Comparison of ENCODE assay signal across 9 cellular contexts in the genomic region with DNA sequence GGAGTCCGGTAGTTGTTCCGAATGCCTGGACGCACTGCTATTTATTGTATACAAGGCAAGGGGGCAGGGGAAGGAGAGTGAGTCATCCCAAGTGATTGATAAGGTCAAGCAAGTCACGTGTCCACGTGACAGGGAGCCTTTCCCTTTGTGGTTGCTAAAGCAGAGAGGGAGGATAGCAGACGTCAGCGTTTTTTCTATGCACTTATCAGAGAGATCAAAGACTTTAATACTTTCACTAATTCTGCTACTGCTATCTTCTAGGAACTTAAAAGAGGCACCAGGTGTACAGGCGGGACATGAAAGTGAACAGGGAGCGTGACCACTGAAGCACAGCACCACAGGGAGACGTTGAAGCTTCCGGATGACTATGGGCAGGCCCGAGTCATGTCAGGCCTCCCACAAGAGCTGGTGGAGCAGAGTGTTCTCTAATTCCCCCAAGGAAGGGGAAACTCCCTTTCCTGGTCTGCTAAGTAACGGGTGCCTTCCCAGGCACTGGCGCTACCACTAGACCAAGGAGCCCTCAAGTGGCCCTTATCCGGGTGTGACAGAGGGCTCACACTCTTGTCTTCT. TPM values are rescaled to one million over a fixed set of nuclear protein-coding genes. Genes with fewer than 3 reads are reported as not detected.
A peak's percentile ranks its signal among the peaks of the same experiment; 100 is the strongest.
DNase-seq lines count a peak whose midpoint lies in the region; ATAC-seq and TF ChIP-seq lines count a peak whose summit lies in the region.
"Not testable (repeated sequence)": the region's sequence is repeated elsewhere in the genome, so short reads cannot be mapped to it uniquely, and the experiment has no call there.
"Had no signal": no experiment of that assay in that cellular context is flagged by ENCODE, and none has a peak within 500 bp of the region (broad histone marks: within the 10 kb centered on the region; RNA-seq: fewer than 3 reads in every experiment).

No MANE protein-coding gene starts in this region.

- peak; percentile 50 for DNase-seq in COLO829 (ENCODE audit: low spot score)
- peak; percentile 93 for DNase-seq in KBM-7
- DNase-seq in Peyer's patch = peak in 2 of 3 donors; percentile 68 to 90
- DNase-seq in activated CD4-positive, alpha-beta T cell treated with anti-CD3 and anti-CD28 coated beads for 36 hours = peak; percentile 43
- not testable (repeated sequence) for DNase-seq in activated naive CD8-positive, alpha-beta T cell treated with anti-CD3 and anti-CD28 coated beads, Interleukin-2, amount 50 U/mL, for 24 hours
- peak; percentile 48 for DNase-seq in glomerular visceral epithelial cell (ENCODE audit: extremely low spot score)
- DNase-seq in mucosa of gallbladder (ENCODE audit: low spot score) = peak; percentile 75
- peak; percentile 11 for DNase-seq in stimulated activated naive CD4-positive, alpha-beta T cell treated with Interleukin-2 at 50 U/mL for 16 hours (lab: John Stamatoyannopoulos, UW)

- TF ChIP-seq CTCF in Peyer's patch (IDR thresholded peaks at IDR 0.05) = not testable (repeated sequence)

- intact Hi-C loops in activated CD4-positive, alpha-beta T cell treated with anti-CD3 and anti-CD28 coated beads for 36 hours (cut with DNase I, micrococcal nuclease) = not testable (repeated sequence)

- not testable (repeated sequence) for H3K36me3 Mint-ChIP-seq in activated CD4-positive, alpha-beta T cell treated with anti-CD3 and anti-CD28 coated beads for 36 hours (ENCODE audit: low read depth); activated naive CD8-positive, alpha-beta T cell treated with anti-CD3 and anti-CD28 coated beads, Interleukin-2, amount 50 U/mL, for 24 hours (ENCODE audit: low read depth)

- H3K36me3 ChIP-seq in Peyer's patch = not testable (repeated sequence)

- ATAC-seq in activated CD4-positive, alpha-beta T cell treated with anti-CD3 and anti-CD28 coated beads for 36 hours = peak; percentile 74
- ATAC-seq in activated naive CD8-positive, alpha-beta T cell treated with anti-CD3 and anti-CD28 coated beads, Interleukin-2, amount 50 U/mL, for 24 hours = not testable (repeated sequence)

- peaks cover 16% of the 10 kb centered on the region for H3K4me1 Mint-ChIP-seq in activated CD4-positive, alpha-beta T cell treated with anti-CD3 and anti-CD28 coated beads for 36 hours
- peaks cover 14% of the 10 kb centered on the region for H3K4me1 Mint-ChIP-seq in activated naive CD8-positive, alpha-beta T cell treated with anti-CD3 and anti-CD28 coated beads, Interleukin-2, amount 50 U/mL, for 24 hours

- POLR2A ChIA-PET in activated CD4-positive, alpha-beta T cell treated with anti-CD3 and anti-CD28 coated beads for 36 hours (lab: Charles Lee) = not testable (repeated sequence)

- in situ Hi-C loops in KBM-7 (cut with MboI; ENCODE audit: low pct_unique_long_range_greater_than_20kb, low sequenced_read_pairs) = not testable (repeated sequence)

- not testable (repeated sequence) for H3K9me3 ChIP-seq in Peyer's patch

- H3K4me1 ChIP-seq in Peyer's patch = peaks cover 0 to 11% (median 2%) of the 10 kb centered on the region in 4 donors

- CTCF ChIA-PET in activated CD4-positive, alpha-beta T cell treated with anti-CD3 and anti-CD28 coated beads for 36 hours (lab: Charles Lee) = interaction anchor here (0.7 to 1.0 kb wide), 3 partner anchors 11 to 235 kb away, joined by 3 read pairs; no protein-coding TSS in a partner anchor

- peak overlapping the region in 2 of 4 donors; percentile 35 to 36 for H3K27ac ChIP-seq in Peyer's patch

- H3K4me3 ChIP-seq in Peyer's patch = not testable (repeated sequence)

- H3K9me3 Mint-ChIP-seq in activated CD4-positive, alpha-beta T cell treated with anti-CD3 and anti-CD28 coated beads for 36 hours (ENCODE audit: low read depth); activated naive CD8-positive, alpha-beta T cell treated with anti-CD3 and anti-CD28 coated beads, Interleukin-2, amount 50 U/mL, for 24 hours: not testable (repeated sequence)

- not testable (repeated sequence) for H3K27me3 ChIP-seq in Peyer's patch

- H3K4me3 Mint-ChIP-seq in activated CD4-positive, alpha-beta T cell treated with anti-CD3 and anti-CD28 coated beads for 36 hours = not testable (repeated sequence)
- peak overlapping the region; percentile 1 for H3K4me3 Mint-ChIP-seq in activated naive CD8-positive, alpha-beta T cell treated with anti-CD3 and anti-CD28 coated beads, Interleukin-2, amount 50 U/mL, for 24 hours

- H3K27ac Mint-ChIP-seq in activated CD4-positive, alpha-beta T cell treated with anti-CD3 and anti-CD28 coated beads for 36 hours; activated naive CD8-positive, alpha-beta T cell treated with anti-CD3 and anti-CD28 coated beads, Interleukin-2, amount 50 U/mL, for 24 hours: not testable (repeated sequence)

- H3K27me3 Mint-ChIP-seq in activated CD4-positive, alpha-beta T cell treated with anti-CD3 and anti-CD28 coated beads for 36 hours; activated naive CD8-positive, alpha-beta T cell treated with anti-CD3 and anti-CD28 coated beads, Interleukin-2, amount 50 U/mL, for 24 hours: not testable (repeated sequence)

- not testable (repeated sequence) for TF ChIP-seq POLR2A in Peyer's patch (IDR thresholded peaks at IDR 0.05)

RNA-seq across cellular contexts. Expression of a gene that starts 6.4 kb away (rescaled TPM):
- total RNA-seq in Peyer's patch (10 to 100 TPM in 2 of 4 donors, 1 to 10 TPM in 1, not detected in 1; 7.4 to 16.5 (median 15.6) TPM), mucosa of gallbladder (19.0 TPM)
- total RNA-seq in activated CD4-positive, alpha-beta T cell treated with anti-CD3 and anti-CD28 coated beads for 36 hours = 1 to 10 TPM; 1.4 to 1.9 TPM
- total RNA-seq: GM23248 had no signal

RNA-seq across cellular contexts. Expression of a gene that starts 14.9 kb away (rescaled TPM):
- total RNA-seq in Peyer's patch (1 to 10 TPM; 1.7 to 5.0 (median 3.5) TPM), mucosa of gallbladder (5.9 TPM)
- 1 to 10 TPM; 5.7 to 6.6 TPM for total RNA-seq in activated CD4-positive, alpha-beta T cell treated with anti-CD3 and anti-CD28 coated beads for 36 hours

RNA-seq across cellular contexts. Expression of a gene that starts 39.1 kb away (rescaled TPM):
- total RNA-seq in Peyer's patch = 10 to 100 TPM in 3 of 4 donors, 1 to 10 TPM in 1; 9.1 to 28.5 (median 15.1) TPM
- total RNA-seq in activated CD4-positive, alpha-beta T cell treated with anti-CD3 and anti-CD28 coated beads for 36 hours = 10 to 100 TPM; 13.8 to 16.9 TPM
- 29.3 TPM for total RNA-seq in mucosa of gallbladder

RNA-seq across cellular contexts. Expression of a gene that starts 47.2 kb away (rescaled TPM):
- total RNA-seq in Peyer's patch (100 to 1,000 TPM; 220 to 304 (median 270) TPM), mucosa of gallbladder (322 TPM)
- 100 to 1,000 TPM in 1 of 2 experiments, 10 to 100 TPM in 1; 61.7 to 114 TPM for total RNA-seq in activated CD4-positive, alpha-beta T cell treated with anti-CD3 and anti-CD28 coated beads for 36 hours
